In the genomic region with DNA sequence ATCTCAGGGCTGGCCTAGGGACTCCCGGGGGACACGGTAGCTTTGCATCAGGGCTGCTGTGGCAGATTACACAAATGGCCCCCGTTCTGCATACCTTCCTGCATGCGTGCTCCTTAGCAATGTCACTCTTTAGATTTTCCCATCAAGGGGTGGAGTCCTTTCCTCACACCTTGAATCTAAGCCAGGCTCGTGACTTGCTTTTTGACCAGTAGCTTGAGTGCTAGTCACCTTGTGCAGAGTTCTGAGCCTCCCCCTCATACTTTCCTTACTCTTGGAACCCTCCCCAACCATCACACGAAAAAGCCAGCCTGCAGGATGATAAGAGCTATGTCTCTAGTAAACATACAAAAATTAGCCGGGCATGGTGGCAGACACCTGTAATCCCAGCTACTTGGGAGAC, we compare ENCODE assay signal across 21 cellular contexts. TPM values are rescaled to one million over a fixed set of nuclear protein-coding genes. Genes with fewer than 3 reads are reported as not detected.
"Had no signal": no experiment of that assay in that cellular context is flagged by ENCODE, and none has a peak within 500 bp of the region (broad histone marks: within the 10 kb centered on the region; RNA-seq: fewer than 3 reads in every experiment).

No MANE protein-coding gene starts in this region.

RNA-seq across cellular contexts. Expression of gene GPR32, which starts 3.2 kb away (rescaled TPM):
- total RNA-seq: activated naive CD4-positive, alpha-beta T cell treated with anti-CD3 and anti-CD28 coated beads for 36 hours; activated naive CD4-positive, alpha-beta T cell treated with anti-CD3 and anti-CD28 coated beads, Interleukin-2, amount 50 U/mL, for 72 hours; activated naive CD8-positive, alpha-beta T cell treated with anti-CD3 and anti-CD28 coated beads for 36 hours; activated naive CD8-positive, alpha-beta T cell treated with anti-CD3 and anti-CD28 coated beads, Interleukin-2, amount 10 ng/mL, durations not matched to agents 7 days and 5 days; activated T-cell treated with anti-CD3 and anti-CD28 coated beads, Interleukin-2, amount 50 U/mL, for 4 hours; activated T-cell treated with anti-CD3 and anti-CD28 coated beads, Interleukin-2, amount 50 U/mL, for 72 hours; activated T-helper 1 cell treated with anti-CD3 and anti-CD28 coated beads, Interleukin-12 subunit alpha, Interleukin-12 subunit beta, Interleukin-2, Interleukin-4 antibody, amounts not matched to agents 30 ng/mL and 10 ng/mL and 1 ng/mL, durations not matched to agents 14 hours and 24 hours and 36 hours; activated T-helper 17 cell treated with anti-CD3 and anti-CD28 coated beads, Interleukin-2, amount 50 U/mL, for 72 hours; activated T-helper 2 cell treated with anti-CD3 and anti-CD28 coated beads, Interferon-gamma antibody, Interleukin-2, Interleukin-4, amounts not matched to agents 10 μg/mL and 5 μg/mL and 100 μg/mL, durations not matched to agents 14 hours and 24 hours and 36 hours; adrenal gland; aorta; ascending aorta; astrocyte; body of pancreas; breast epithelium; bronchial epithelial cell; cardiac muscle cell; cardiac septum; cerebellum; chondrocyte had no signal
- polyA plus RNA-seq: adipose tissue, adrenal gland, aorta, cardiac muscle cell had no signal

RNA-seq across cellular contexts. Expression of gene ACP4, which starts 16.8 kb away (rescaled TPM):
- total RNA-seq: activated naive CD4-positive, alpha-beta T cell treated with anti-CD3 and anti-CD28 coated beads for 36 hours; activated naive CD4-positive, alpha-beta T cell treated with anti-CD3 and anti-CD28 coated beads, Interleukin-2, amount 50 U/mL, for 72 hours; activated naive CD8-positive, alpha-beta T cell treated with anti-CD3 and anti-CD28 coated beads for 36 hours; activated naive CD8-positive, alpha-beta T cell treated with anti-CD3 and anti-CD28 coated beads, Interleukin-2, amount 10 ng/mL, durations not matched to agents 7 days and 5 days; activated T-cell treated with anti-CD3 and anti-CD28 coated beads, Interleukin-2, amount 50 U/mL, for 4 hours; activated T-cell treated with anti-CD3 and anti-CD28 coated beads, Interleukin-2, amount 50 U/mL, for 72 hours; activated T-helper 1 cell treated with anti-CD3 and anti-CD28 coated beads, Interleukin-12 subunit alpha, Interleukin-12 subunit beta, Interleukin-2, Interleukin-4 antibody, amounts not matched to agents 30 ng/mL and 10 ng/mL and 1 ng/mL, durations not matched to agents 14 hours and 24 hours and 36 hours; activated T-helper 17 cell treated with anti-CD3 and anti-CD28 coated beads, Interleukin-2, amount 50 U/mL, for 72 hours; activated T-helper 2 cell treated with anti-CD3 and anti-CD28 coated beads, Interferon-gamma antibody, Interleukin-2, Interleukin-4, amounts not matched to agents 10 μg/mL and 5 μg/mL and 100 μg/mL, durations not matched to agents 14 hours and 24 hours and 36 hours; adrenal gland; aorta; ascending aorta; astrocyte; body of pancreas; breast epithelium; bronchial epithelial cell; cardiac muscle cell; cardiac septum; cerebellum; chondrocyte had no signal
- polyA plus RNA-seq: adipose tissue, adrenal gland, aorta had no signal

RNA-seq across cellular contexts. Expression of gene KLK1, which starts 50.1 kb away (rescaled TPM):
- total RNA-seq: ascending aorta, astrocyte, bronchial epithelial cell, cardiac muscle cell, cardiac septum, cerebellum, chondrocyte had no signal
- polyA plus RNA-seq: cardiac muscle cell had no signal

RNA-seq across cellular contexts. Expression of gene CLEC11A, which starts 50.3 kb away (rescaled TPM):
- total RNA-seq: ascending aorta, astrocyte had no signal

RNA-seq across cellular contexts. Expression of gene SHANK1, which starts 53.9 kb away (rescaled TPM):
- total RNA-seq: activated naive CD4-positive, alpha-beta T cell treated with anti-CD3 and anti-CD28 coated beads for 36 hours; activated naive CD8-positive, alpha-beta T cell treated with anti-CD3 and anti-CD28 coated beads, Interleukin-2, amount 10 ng/mL, durations not matched to agents 7 days and 5 days; activated T-helper 1 cell treated with anti-CD3 and anti-CD28 coated beads, Interleukin-12 subunit alpha, Interleukin-12 subunit beta, Interleukin-2, Interleukin-4 antibody, amounts not matched to agents 30 ng/mL and 10 ng/mL and 1 ng/mL, durations not matched to agents 14 hours and 24 hours and 36 hours; activated T-helper 17 cell treated with anti-CD3 and anti-CD28 coated beads, Interleukin-2, amount 50 U/mL, for 72 hours; activated T-helper 2 cell treated with anti-CD3 and anti-CD28 coated beads, Interferon-gamma antibody, Interleukin-2, Interleukin-4, amounts not matched to agents 10 μg/mL and 5 μg/mL and 100 μg/mL, durations not matched to agents 14 hours and 24 hours and 36 hours; astrocyte; bronchial epithelial cell had no signal
